In the genomic region with DNA sequence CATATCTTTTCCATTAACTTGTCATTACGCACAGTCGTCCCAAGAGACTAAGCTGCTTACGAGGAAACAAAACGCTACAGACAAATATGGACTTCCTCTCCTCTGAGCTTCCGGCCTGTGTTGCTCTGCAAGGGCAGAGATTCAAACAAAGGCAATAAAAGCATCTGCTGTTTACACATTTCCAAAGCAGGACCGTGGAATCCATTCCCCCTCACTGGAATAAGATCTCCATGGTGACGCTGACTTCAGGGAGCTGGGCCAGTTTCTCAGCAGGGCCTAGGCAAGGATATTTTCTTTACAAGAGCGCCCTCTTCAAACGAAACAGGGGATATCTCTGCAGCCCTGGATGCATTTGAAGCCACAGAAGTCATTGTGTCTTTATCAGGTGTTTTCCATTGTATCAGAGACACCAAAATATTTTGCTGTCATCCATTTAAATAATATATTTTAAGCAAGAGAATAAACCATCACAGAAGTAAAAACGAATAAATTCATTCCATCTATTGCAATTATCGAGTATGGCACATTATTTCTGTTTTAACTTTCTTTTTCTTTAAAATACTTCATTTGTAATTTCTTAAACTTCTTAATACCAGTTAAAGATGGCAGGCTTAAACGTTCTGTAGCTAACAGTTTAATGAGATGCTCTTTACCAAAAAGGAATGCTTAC, we compare ENCODE assay signal across 8 cellular contexts.
DNase-seq lines count a peak whose midpoint lies in the region; ATAC-seq and TF ChIP-seq lines count a peak whose summit lies in the region.

No MANE protein-coding gene starts in this region.

- WGBS in esophagus muscularis mucosa = 11% methylated on average over 12 of the region's 12 CpGs

- TF ChIP-seq POLR2A in esophagus muscularis mucosa (IDR thresholded peaks at IDR 0.05; ENCODE audit: low read depth) = no peak

- peak; percentile 69 for TF ChIP-seq CTCF in LNCAP (IDR thresholded peaks at IDR 0.05)
- peak; percentile 52 to 67 (median 61) for TF ChIP-seq CTCF in esophagus muscularis mucosa (IDR thresholded peaks at IDR 0.05)
- no peak for TF ChIP-seq CTCF in mucosa of descending colon (IDR thresholded peaks at IDR 0.05)

- H3K36me3 ChIP-seq in esophagus muscularis mucosa = no peaks in the 10 kb centered on the region
- no peaks in the 10 kb centered on the region for H3K36me3 ChIP-seq in mucosa of descending colon (ENCODE audit: low read depth)

- in situ Hi-C loops in G401 (cut with HindIII; ENCODE audit: low sequenced_read_pairs) = no loop called here

- H3K27ac Mint-ChIP-seq in natural killer cell treated with Interleukin-12 subunit alpha and Interleukin-12 subunit beta and Interleukin-15 and Interleukin-18, amount 100 ng/mL, for 72 hours = no peak overlapping the region

- DNase-seq in G401 (ENCODE audit: low spot score) (peak; percentile 99), RKO (ENCODE audit: low spot score) (peak; percentile 16), esophagus muscularis mucosa (ENCODE audit: extremely low spot score) (peak; percentile 93), mucosa of descending colon (peak in 2 of 3 donors; percentile 30 to 47)
- DNase-seq in natural killer cell treated with Interleukin-12 subunit alpha and Interleukin-12 subunit beta and Interleukin-15 and Interleukin-18, amount 100 ng/mL, for 72 hours (ENCODE audit: low spot score) = no peak

- no peaks in the 10 kb centered on the region for H3K36me3 Mint-ChIP-seq in natural killer cell treated with Interleukin-12 subunit alpha and Interleukin-12 subunit beta and Interleukin-15 and Interleukin-18, amount 100 ng/mL, for 72 hours

- ATAC-seq in mucosa of descending colon (peak; percentile 76), GM21723 (IDR thresholded peaks at IDR 0.05; ENCODE audit: unreplicated experiment) (no peak), GM21367 (IDR thresholded peaks at IDR 0.05; ENCODE audit: unreplicated experiment) (no peak)
- ATAC-seq in natural killer cell treated with Interleukin-12 subunit alpha and Interleukin-12 subunit beta and Interleukin-15 and Interleukin-18, amount 100 ng/mL, for 72 hours = no peak

- H3K27me3 ChIP-seq in esophagus muscularis mucosa = no peaks in the 10 kb centered on the region

- H3K4me1 Mint-ChIP-seq in natural killer cell treated with Interleukin-12 subunit alpha and Interleukin-12 subunit beta and Interleukin-15 and Interleukin-18, amount 100 ng/mL, for 72 hours (ENCODE audit: low read depth in 2 of 2) = no peaks in the 10 kb centered on the region

- H3K4me1 ChIP-seq in esophagus muscularis mucosa (peaks cover 7 to 54% (median 50%) of the 10 kb centered on the region in 4 donors), mucosa of descending colon (ENCODE audit: low read depth) (no peaks in the 10 kb centered on the region)

- intact Hi-C loops in esophagus muscularis mucosa (cut with DNase I) = loop anchor here (5.0 to 10.0 kb wide), 2 partner anchors 111 to 319 kb away; no protein-coding TSS in a partner anchor
- intact Hi-C loops in mucosa of descending colon (cut with DNase I, micrococcal nuclease) = no loop called here

- H3K27me3 Mint-ChIP-seq in natural killer cell treated with Interleukin-12 subunit alpha and Interleukin-12 subunit beta and Interleukin-15 and Interleukin-18, amount 100 ng/mL, for 72 hours = no peaks in the 10 kb centered on the region

- no peak for TF ChIP-seq EP300 in esophagus muscularis mucosa (IDR thresholded peaks at IDR 0.05)

- H3K4me3 ChIP-seq in esophagus muscularis mucosa (no peak overlapping the region), mucosa of descending colon (no peak overlapping the region)

- H3K9me3 ChIP-seq in esophagus muscularis mucosa (no peaks in the 10 kb centered on the region), mucosa of descending colon (no peaks in the 10 kb centered on the region)

- H3K4me3 Mint-ChIP-seq in natural killer cell treated with Interleukin-12 subunit alpha and Interleukin-12 subunit beta and Interleukin-15 and Interleukin-18, amount 100 ng/mL, for 72 hours = no peak overlapping the region

- H3K27ac ChIP-seq in esophagus muscularis mucosa (replicated peaks in 1 of 4) = peak overlapping the region; percentile 5 to 66 (median 26)

- H3K9me3 Mint-ChIP-seq in natural killer cell treated with Interleukin-12 subunit alpha and Interleukin-12 subunit beta and Interleukin-15 and Interleukin-18, amount 100 ng/mL, for 72 hours = peaks cover 7% of the 10 kb centered on the region
